Comparison of ENCODE assay signal across 8 cellular contexts in genomic region chr19:41175825-41176734, GRCh38. TPM values are rescaled to one million over a fixed set of nuclear protein-coding genes. Genes with fewer than 3 reads are reported as not detected.
DNase-seq lines count a peak whose midpoint lies in the region; ATAC-seq and TF ChIP-seq lines count a peak whose summit lies in the region.

No MANE protein-coding gene starts in this region.

- no peak for TF ChIP-seq CTCF in natural killer cell (IDR thresholded peaks at IDR 0.05)

- POLR2A ChIA-PET in activated CD4-positive, alpha-beta memory T cell treated with anti-CD3 and anti-CD28 coated beads for 36 hours (lab: Charles Lee), result no interaction called here

- DNase-seq in AG08396 (ENCODE audit: low spot score) (peak; percentile 93), LHCN-M2 (ENCODE audit: low read depth) (peak; percentile 71), natural killer cell (no peak), aorta (peak in 1 of 2 donors; percentile 81), SK-N-DZ (ENCODE audit: low spot score) (no peak), NCI-H2171 (lab: John Stamatoyannopoulos, UW) (no peak)
- peak; percentile 53 for DNase-seq in activated CD4-positive, alpha-beta memory T cell treated with anti-CD3 and anti-CD28 coated beads for 36 hours

- ATAC-seq in natural killer cell, result peak; percentile 38 to 61 (median 42)
- ATAC-seq in aorta (ENCODE audit: low FRiP score), result peak; percentile 66

- peak overlapping the region; percentile 2 for H3K27ac Mint-ChIP-seq in activated CD4-positive, alpha-beta memory T cell treated with anti-CD3 and anti-CD28 coated beads for 36 hours
- H3K27ac Mint-ChIP-seq in natural killer cell, result no peak overlapping the region

- no peak overlapping the region for H3K4me3 Mint-ChIP-seq in activated CD4-positive, alpha-beta memory T cell treated with anti-CD3 and anti-CD28 coated beads for 36 hours
- H3K4me3 Mint-ChIP-seq in natural killer cell, result no peak overlapping the region

- intact Hi-C loops in activated CD4-positive, alpha-beta memory T cell treated with anti-CD3 and anti-CD28 coated beads for 36 hours (cut with micrococcal nuclease), result no loop called here
- intact Hi-C loops in natural killer cell (cut with micrococcal nuclease), result no loop called here
- intact Hi-C loops in aorta (cut with DNase I), result no loop called here

- no peak overlapping the region for H3K4me3 ChIP-seq in esophagus (ENCODE audit: low read depth in 1 of 2, low read length in 2 of 2)
- no peak overlapping the region for H3K4me3 ChIP-seq in aorta (ENCODE audit: low read length in 2 of 2)

- no peaks in the 10 kb centered on the region for H3K9me3 ChIP-seq in esophagus (ENCODE audit: control insufficient read depth in 2 of 2, insufficient read depth in 1 of 2, low read depth in 1 of 2, low read length in 1 of 2)
- no peaks in the 10 kb centered on the region for H3K9me3 ChIP-seq in aorta (ENCODE audit: control insufficient read depth, low read length)

- H3K27ac ChIP-seq in esophagus (ENCODE audit: low read depth in 2 of 2, low read length in 1 of 2), result peak overlapping the region; percentile 34 to 48
- no peak overlapping the region for H3K27ac ChIP-seq in aorta (ENCODE audit: low read depth in 1 of 2, low read length in 2 of 2)

- no peaks in the 10 kb centered on the region for H3K27me3 Mint-ChIP-seq in activated CD4-positive, alpha-beta memory T cell treated with anti-CD3 and anti-CD28 coated beads for 36 hours
- no peaks in the 10 kb centered on the region for H3K27me3 Mint-ChIP-seq in natural killer cell (ENCODE audit: low read depth in 2 of 2)

- H3K27me3 ChIP-seq in esophagus (ENCODE audit: control insufficient read depth in 1 of 2, insufficient read depth in 2 of 2, low read length in 2 of 2) (no peaks in the 10 kb centered on the region), aorta (ENCODE audit: control insufficient read depth in 1 of 2, insufficient read depth in 2 of 2, low read length in 1 of 2) (no peaks in the 10 kb centered on the region)

- no peaks in the 10 kb centered on the region for H3K9me3 Mint-ChIP-seq in activated CD4-positive, alpha-beta memory T cell treated with anti-CD3 and anti-CD28 coated beads for 36 hours
- no peaks in the 10 kb centered on the region for H3K9me3 Mint-ChIP-seq in natural killer cell

- H3K4me1 Mint-ChIP-seq in activated CD4-positive, alpha-beta memory T cell treated with anti-CD3 and anti-CD28 coated beads for 36 hours (ENCODE audit: low read depth), result peaks cover 11% of the 10 kb centered on the region
- peaks cover 0 to 5% of the 10 kb centered on the region in 2 donors for H3K4me1 Mint-ChIP-seq in natural killer cell

- no peaks in the 10 kb centered on the region for H3K36me3 Mint-ChIP-seq in activated CD4-positive, alpha-beta memory T cell treated with anti-CD3 and anti-CD28 coated beads for 36 hours
- no peaks in the 10 kb centered on the region for H3K36me3 Mint-ChIP-seq in natural killer cell

- H3K36me3 ChIP-seq in esophagus (ENCODE audit: control insufficient read depth in 2 of 2, insufficient read depth in 2 of 2, low read length in 1 of 2), result no peaks in the 10 kb centered on the region
- no peaks in the 10 kb centered on the region for H3K36me3 ChIP-seq in aorta (ENCODE audit: control insufficient read depth in 1 of 2, insufficient read depth in 2 of 2, low read length in 1 of 2)

- CTCF ChIA-PET in activated CD4-positive, alpha-beta memory T cell treated with anti-CD3 and anti-CD28 coated beads for 36 hours (lab: Charles Lee), result no interaction called here

- WGBS in esophagus, 2 donors, result 20 to 27% methylated on average over 13 of the region's 13 CpGs
- 35 to 36% methylated on average over 13 of the region's 13 CpGs for WGBS in aorta, 2 donors

- H3K4me1 ChIP-seq in esophagus (ENCODE audit: control insufficient read depth in 2 of 2, insufficient read depth in 2 of 2, low read length in 1 of 2) (peaks cover 0 to 3% of the 10 kb centered on the region in 2 donors), aorta (ENCODE audit: control insufficient read depth in 1 of 2, insufficient read depth in 2 of 2, low read length in 2 of 2) (no peaks in the 10 kb centered on the region)

RNA-seq across cellular contexts. Expression of gene CYP2S1, which starts 16.9 kb away (rescaled TPM):
- not detected in 2 replicates for total RNA-seq in LHCN-M2 (2014; rRNA removed)
- polyA plus RNA-seq in LHCN-M2 (2012), result not detected
- under 1 TPM; 0.75 to 0.76 TPM for total RNA-seq in activated CD4-positive, alpha-beta memory T cell treated with anti-CD3 and anti-CD28 coated beads for 36 hours
- 10 to 100 TPM in 1 of 2 donors, 1 to 10 TPM in 1; 8.7 to 10.5 TPM for polyA plus RNA-seq in esophagus
- total RNA-seq in natural killer cell, result 1 to 10 TPM in 1 of 3 donors, under 1 TPM in 2; 0.78 to 1.6 (median 0.84) TPM
- 1 to 10 TPM; 1.7 to 2.5 TPM for total RNA-seq in aorta
- polyA plus RNA-seq in aorta, result 10 to 100 TPM in 1 of 2 donors, not detected in 1; 11.5 TPM
- polyA plus RNA-seq in SK-N-DZ (2014; cell fraction: cytosol; rRNA removed), result not detected in 2 replicates
- not detected in 2 replicates for polyA plus RNA-seq in SK-N-DZ (2014; cell fraction: nucleus; rRNA removed)

RNA-seq across cellular contexts. Expression of gene AXL, which starts 42.9 kb away (rescaled TPM):
- total RNA-seq in LHCN-M2 (2014; rRNA removed) (254 and 297 TPM in 2 replicates), natural killer cell (under 1 TPM in 2 of 3 donors, not detected in 1; 0.16 to 0.70 TPM), aorta (100 to 1,000 TPM; 106 TPM)
- polyA plus RNA-seq in LHCN-M2 (2012), result 263 TPM
- under 1 TPM; 0.17 to 0.31 TPM for total RNA-seq in activated CD4-positive, alpha-beta memory T cell treated with anti-CD3 and anti-CD28 coated beads for 36 hours
- polyA plus RNA-seq in esophagus (1 to 10 TPM; 1.9 to 4.1 TPM), aorta (10 to 100 TPM; 14.8 to 44.6 TPM)
- polyA plus RNA-seq in SK-N-DZ (2014; cell fraction: cytosol; rRNA removed), result 0.02 TPM in 1 of 2 replicates, not detected in the other
- polyA plus RNA-seq in SK-N-DZ (2014; cell fraction: nucleus; rRNA removed), result not detected in 2 replicates

Comparison
In these comparisons a context has a peak if more than half of its experiments do, and no peak if none do; other contexts are left out.
1. DNase-seq: peak in AG08396 (single experiment), LHCN-M2 (single experiment) and activated CD4-positive, alpha-beta memory T cell treated with anti-CD3 and anti-CD28 coated beads for 36 hours (single experiment); none in natural killer cell (single experiment), SK-N-DZ (single experiment) and NCI-H2171 (single experiment).
2. H3K27ac ChIP-seq: peak in esophagus (2 of 2); none in aorta (0 of 2).
3. RNA of gene AXL, which starts 42.9 kb away (total RNA-seq): 254 to 297 TPM in LHCN-M2 and 106 TPM in aorta; 0.17 to 0.31 TPM in activated CD4-positive, alpha-beta memory T cell treated with anti-CD3 and anti-CD28 coated beads for 36 hours and 0.16 to 0.70 TPM in natural killer cell; every median in the first group is over 10 times any median in the second.